ENCODE assay signal across 29 cellular contexts in genomic region chr4:118797558-118798142, GRCh38. TPM values are rescaled to one million over a fixed set of nuclear protein-coding genes. Genes with fewer than 3 reads are reported as not detected.
DNase-seq lines count a peak whose midpoint lies in the region; ATAC-seq and TF ChIP-seq lines count a peak whose summit lies in the region.
"Had no signal": no experiment of that assay in that cellular context is flagged by ENCODE, and none has a peak within 500 bp of the region (broad histone marks: within the 10 kb centered on the region; RNA-seq: fewer than 3 reads in every experiment).

No MANE protein-coding gene starts in this region.

- no peak overlapping the region for H2BK20ac ChIP-seq in IMR-90 (ENCODE audit: low read depth, low read length)

- no peak overlapping the region for H3K4me3 ChIP-seq in IMR-90 (ENCODE audit: insufficient read depth, low read depth, low read length)
- no peak overlapping the region for H3K4me3 ChIP-seq in mesenchymal stem cell (ENCODE audit: insufficient read depth in 1 of 2, low read depth in 1 of 2, low read length in 2 of 2)
- H3K4me3 ChIP-seq in Peyer's patch, result no peak overlapping the region
- H3K4me3 ChIP-seq: BLaER1 treated with 17β-estradiol and CSF1 and Interleukin-3, amounts not matched to agents 10 nM and 100 nM; gastroesophageal sphincter; smooth muscle cell; testis had no signal

- no peak overlapping the region for H3K14ac ChIP-seq in IMR-90 (replicated peaks; ENCODE audit: low read depth, low read length)
- H3K14ac ChIP-seq in mesenchymal stem cell (ENCODE audit: low read length in 2 of 2), result no peak overlapping the region

- peaks cover 53% of the 10 kb centered on the region for H3K36me3 ChIP-seq in IMR-90 (ENCODE audit: control insufficient read depth, insufficient read depth, low read length)
- H3K36me3 ChIP-seq in mesenchymal stem cell (ENCODE audit: control insufficient read depth in 1 of 2, insufficient read depth in 2 of 2, low read depth in 1 of 2, low read length in 2 of 2), result peaks cover 30 to 94% of the 10 kb centered on the region in 2 experiments
- H3K36me3 ChIP-seq in Peyer's patch, result peaks cover 0 to 83% (median 0%) of the 10 kb centered on the region in 3 donors

- in situ Hi-C loops in IMR-90 (cut with MboI; ENCODE audit: low sequenced_read_pairs), result no loop called here

- BruUV-seq in IMR-90 (replicated peaks; lab: Mats Ljungman, UMichigan), result no TSS peak

- H3K27ac ChIP-seq in IMR-90 (ENCODE audit: insufficient read depth, low read length), result no peak overlapping the region
- no peak overlapping the region for H3K27ac ChIP-seq in mesenchymal stem cell (ENCODE audit: low read length, poor library complexity, severe bottlenecking)
- H3K27ac ChIP-seq in Peyer's patch, result no peak overlapping the region
- H3K27ac ChIP-seq: BLaER1 treated with 17β-estradiol and CSF1 and Interleukin-3, amounts not matched to agents 10 nM and 100 nM; gastroesophageal sphincter; testis had no signal

- no peak overlapping the region for H2AK5ac ChIP-seq in IMR-90 (ENCODE audit: low read depth, low read length)
- H2AK5ac ChIP-seq in mesenchymal stem cell (ENCODE audit: low read length, severe bottlenecking), result no peak overlapping the region

- intact Hi-C loops in IMR-90 (cut with micrococcal nuclease), result no loop called here

- H3K79me1 ChIP-seq in IMR-90 (ENCODE audit: low read depth in 1 of 2, low read length in 2 of 2) (peaks cover 26 to 55% of the 10 kb centered on the region in 2 experiments), mesenchymal stem cell (replicated peaks; ENCODE audit: low read length, poor library complexity, severe bottlenecking) (peaks cover 24% of the 10 kb centered on the region)

- H4K20me1 ChIP-seq in IMR-90 (ENCODE audit: insufficient read depth, low read length), result peaks cover 49% of the 10 kb centered on the region; the same call in 1 of the 2 replicates

- no peak overlapping the region for H3K4me3 Mint-ChIP-seq in activated T-cell treated with anti-CD3 and anti-CD28 coated beads, Interleukin-2, amount 50 U/mL, for 72 hours
- H3K4me3 Mint-ChIP-seq: activated CD8-positive, alpha-beta T cell treated with anti-CD3 and anti-CD28 coated beads for 36 hours; activated T-helper 17 cell treated with anti-CD3 and anti-CD28 coated beads, Interleukin-2, amount 50 U/mL, for 72 hours; nephron progenitor cell; T-helper 2 cell treated with Interferon-gamma antibody and Interleukin-4, amounts not matched to agents 5 μg/mL and 100 μg/mL, for 36 hours had no signal

- dilution Hi-C loops in IMR-90 (cut with HindIII; ENCODE audit: low sequenced_read_pairs, unreplicated experiment), result no loop called here

- no peak for TF ChIP-seq POLR2A in IMR-90 (IDR thresholded peaks at IDR 0.05; ENCODE audit: low read depth, low read length)
- no peak for TF ChIP-seq POLR2A in Peyer's patch (IDR thresholded peaks at IDR 0.05)

- no peak overlapping the region for H2BK15ac ChIP-seq in IMR-90 (ENCODE audit: low read depth, low read length)
- no peak overlapping the region for H2BK15ac ChIP-seq in mesenchymal stem cell (ENCODE audit: low read depth, poor library complexity, severe bottlenecking)

- no peak overlapping the region for H3K4me2 ChIP-seq in IMR-90 (ENCODE audit: low read depth, low read length)
- no peak overlapping the region for H3K4me2 ChIP-seq in mesenchymal stem cell (ENCODE audit: low read length, poor library complexity, severe bottlenecking)
- H3K4me2 ChIP-seq: BLaER1 treated with 17β-estradiol and CSF1 and Interleukin-3, amounts not matched to agents 10 nM and 100 nM; smooth muscle cell had no signal

- H2BK120ac ChIP-seq in IMR-90 (ENCODE audit: low read depth, low read length) (no peak overlapping the region), mesenchymal stem cell (ENCODE audit: low read depth, low read length) (no peak overlapping the region)

- peaks cover 11% of the 10 kb centered on the region for H3K9me1 ChIP-seq in IMR-90 (ENCODE audit: insufficient read depth, low read length)

- no peak overlapping the region for H3K9ac ChIP-seq in IMR-90 (ENCODE audit: low read depth, low read length)
- H3K9ac ChIP-seq in mesenchymal stem cell (ENCODE audit: low read length), result peak overlapping the region; percentile 14
- H3K9ac ChIP-seq: BLaER1 treated with 17β-estradiol and CSF1 and Interleukin-3, amounts not matched to agents 10 nM and 100 nM had no signal

- POLR2A ChIA-PET in IMR-90 (lab: Charles Lee; ENCODE audit: unreplicated experiment), result no interaction called here

- no peak overlapping the region for H3K18ac ChIP-seq in IMR-90 (ENCODE audit: low read depth, low read length)
- H3K18ac ChIP-seq in mesenchymal stem cell (ENCODE audit: low read depth in 1 of 2, low read length in 2 of 2), result no peak overlapping the region

- H3K23ac ChIP-seq in IMR-90 (ENCODE audit: low read depth, low read length) (no peak overlapping the region), mesenchymal stem cell (ENCODE audit: low read length in 2 of 2) (no peak overlapping the region)

- no CpG with 5 or more reads among the region's 3 CpGs for WGBS in IMR-90 (ENCODE audit: extremely low coverage in 2 of 2, insufficient read length in 1 of 2), 2 experiments
- 71% methylated on average over 1 of the region's 3 CpGs for WGBS in mesenchymal stem cell

- peaks cover 7 to 18% of the 10 kb centered on the region in 2 donors for H3K36me3 Mint-ChIP-seq in activated T-cell treated with anti-CD3 and anti-CD28 coated beads, Interleukin-2, amount 50 U/mL, for 72 hours (ENCODE audit: insufficient read depth in 2 of 2)

- DNase-seq in AG08396 (ENCODE audit: low spot score) (peak; percentile 25), IMR-90 (peak; percentile 86), dermis microvascular lymphatic vessel endothelial cell (ENCODE audit: low read depth in 2 of 2) (peak; percentile 59 to 65), mesenchymal stem cell (peak; percentile 52), NCI-H524 treated with DMSO at 0.1 percent for 48 hours (lab: John Stamatoyannopoulos, UW) (no peak), Peyer's patch (no peak)
- no peak for DNase-seq in activated T-cell treated with anti-CD3 and anti-CD28 coated beads, Interleukin-2, amount 50 U/mL, for 72 hours
- DNase-seq: ACHN; activated CD4-positive, CD25-positive, alpha-beta regulatory T cell treated with anti-CD3 and anti-CD28 coated beads, Interleukin-2, amount 50 U/mL, for 72 hours; activated CD8-positive, alpha-beta T cell treated with anti-CD3 and anti-CD28 coated beads for 36 hours; activated naive CD4-positive, alpha-beta T cell treated with anti-CD3 and anti-CD28 coated beads, Interleukin-2, amount 50 U/mL, for 16 hours; amygdala; caudate nucleus; cortex of kidney; hypothalamus; left colon; NCI-H1417 treated with DMSO at 0.1 percent for 48 hours; NCI-H2081; NCI-H345; NCI-H748 treated with DMSO at 0.1 percent for 48 hours; nephron progenitor cell; retina; stimulated activated naive CD4-positive, alpha-beta T cell treated with Interleukin-2 at 50 U/mL for 16 hours; testis had no signal

- H3K4me1 ChIP-seq in IMR-90 (ENCODE audit: control insufficient read depth, insufficient read depth, low read length) (peaks cover 12% of the 10 kb centered on the region), mesenchymal stem cell (ENCODE audit: control insufficient read depth, insufficient read depth, low read depth, low read length) (no peaks in the 10 kb centered on the region), Peyer's patch (no peaks in the 10 kb centered on the region)
- H3K4me1 ChIP-seq: BLaER1 treated with 17β-estradiol and CSF1 and Interleukin-3, amounts not matched to agents 10 nM and 100 nM had no signal

- TF ChIP-seq RAD21 in IMR-90 (IDR thresholded peaks at IDR 0.05; ENCODE audit: low read length), result no peak

- H2AK9ac ChIP-seq in IMR-90 (replicated peaks; ENCODE audit: low read depth, low read length, poor library complexity), result no peak overlapping the region

- H2BK5ac ChIP-seq in IMR-90 (ENCODE audit: low read depth, low read length, poor library complexity, severe bottlenecking), result peak overlapping the region; percentile 69
- no peak overlapping the region for H2BK5ac ChIP-seq in mesenchymal stem cell (ENCODE audit: low read depth, low read length, poor library complexity, severe bottlenecking)

- H3K9me3 ChIP-seq in IMR-90 (ENCODE audit: control insufficient read depth, insufficient read depth, low read length) (no peaks in the 10 kb centered on the region), mesenchymal stem cell (ENCODE audit: control insufficient read depth, low read length) (no peaks in the 10 kb centered on the region), Peyer's patch (no peaks in the 10 kb centered on the region)
- H3K9me3 ChIP-seq: gastroesophageal sphincter, testis had no signal

- H3K9me3 Mint-ChIP-seq in activated T-cell treated with anti-CD3 and anti-CD28 coated beads, Interleukin-2, amount 50 U/mL, for 72 hours, result no peaks in the 10 kb centered on the region
- H3K9me3 Mint-ChIP-seq: activated CD8-positive, alpha-beta T cell treated with anti-CD3 and anti-CD28 coated beads for 36 hours; activated T-helper 17 cell treated with anti-CD3 and anti-CD28 coated beads, Interleukin-2, amount 50 U/mL, for 72 hours; T-helper 2 cell treated with Interferon-gamma antibody and Interleukin-4, amounts not matched to agents 5 μg/mL and 100 μg/mL, for 36 hours had no signal

- H4K91ac ChIP-seq in IMR-90 (ENCODE audit: insufficient read depth, low read depth, low read length), result no peak overlapping the region
- H4K91ac ChIP-seq in mesenchymal stem cell (ENCODE audit: low read length), result no peak overlapping the region

- no peak overlapping the region for H2BK12ac ChIP-seq in mesenchymal stem cell (ENCODE audit: low read length in 2 of 2)

- H3K27ac Mint-ChIP-seq in activated T-cell treated with anti-CD3 and anti-CD28 coated beads, Interleukin-2, amount 50 U/mL, for 72 hours, result no peak overlapping the region
- H3K27ac Mint-ChIP-seq: activated CD8-positive, alpha-beta T cell treated with anti-CD3 and anti-CD28 coated beads for 36 hours; activated T-helper 17 cell treated with anti-CD3 and anti-CD28 coated beads, Interleukin-2, amount 50 U/mL, for 72 hours; nephron progenitor cell; T-helper 2 cell treated with Interferon-gamma antibody and Interleukin-4, amounts not matched to agents 5 μg/mL and 100 μg/mL, for 36 hours had no signal

- H4K8ac ChIP-seq in IMR-90 (ENCODE audit: low read depth in 2 of 2, low read length in 2 of 2) (no peak overlapping the region), mesenchymal stem cell (ENCODE audit: low read length) (no peak overlapping the region)

- H3K56ac ChIP-seq in IMR-90 (ENCODE audit: extremely low read depth, insufficient read depth, low read length), result no peak overlapping the region

- TF ChIP-seq CTCF in IMR-90 (conservative IDR thresholded peaks at IDR 0.05; ENCODE audit: low read depth, low read length) (no peak), Peyer's patch (IDR thresholded peaks at IDR 0.05) (no peak)

- H3K4me1 Mint-ChIP-seq in activated T-cell treated with anti-CD3 and anti-CD28 coated beads, Interleukin-2, amount 50 U/mL, for 72 hours (ENCODE audit: low read depth), result no peaks in the 10 kb centered on the region
- H3K4me1 Mint-ChIP-seq: nephron progenitor cell had no signal

- H3K4ac ChIP-seq in IMR-90 (ENCODE audit: low read depth, low read length) (no peak overlapping the region), mesenchymal stem cell (ENCODE audit: low read depth in 1 of 2, low read length in 2 of 2) (no peak overlapping the region)

- H3K27me3 ChIP-seq in IMR-90 (ENCODE audit: control insufficient read depth, insufficient read depth, low read length), result no peaks in the 10 kb centered on the region
- H3K27me3 ChIP-seq in mesenchymal stem cell (ENCODE audit: control insufficient read depth in 1 of 2, insufficient read depth in 1 of 2, low read length in 2 of 2), result no peaks in the 10 kb centered on the region
- H3K27me3 ChIP-seq in Peyer's patch, result no peaks in the 10 kb centered on the region
- H3K27me3 ChIP-seq: BLaER1 treated with 17β-estradiol and CSF1 and Interleukin-3, amounts not matched to agents 10 nM and 100 nM; gastroesophageal sphincter; testis had no signal

- no peak overlapping the region for H4K5ac ChIP-seq in IMR-90 (ENCODE audit: low read depth, low read length)

- H3K27me3 Mint-ChIP-seq in activated T-cell treated with anti-CD3 and anti-CD28 coated beads, Interleukin-2, amount 50 U/mL, for 72 hours (ENCODE audit: low read depth), result no peaks in the 10 kb centered on the region
- H3K27me3 Mint-ChIP-seq: activated CD8-positive, alpha-beta T cell treated with anti-CD3 and anti-CD28 coated beads for 36 hours; activated T-helper 17 cell treated with anti-CD3 and anti-CD28 coated beads, Interleukin-2, amount 50 U/mL, for 72 hours had no signal

- no peak overlapping the region for H2AFZ ChIP-seq in IMR-90 (replicated peaks; ENCODE audit: low read length, poor library complexity)
- no peak overlapping the region for H2AFZ ChIP-seq in mesenchymal stem cell (ENCODE audit: low read depth, low read length)

- peak; percentile 66 for ATAC-seq in IMR-90 (ENCODE audit: low read depth)
- no peak for ATAC-seq in activated T-cell treated with anti-CD3 and anti-CD28 coated beads, Interleukin-2, amount 50 U/mL, for 72 hours (replicated peaks in 1 of 2)
- ATAC-seq: activated CD8-positive, alpha-beta T cell treated with anti-CD3 and anti-CD28 coated beads for 36 hours; activated T-helper 17 cell treated with anti-CD3 and anti-CD28 coated beads, Interleukin-2, amount 50 U/mL, for 72 hours; gastroesophageal sphincter; left colon had no signal

- CTCF ChIA-PET in IMR-90 (lab: Yijun Ruan, JAX), result interaction anchor here (0.6 to 1.3 kb wide), 2 partner anchors 8 to 21 kb away, joined by 4 to 7 read pairs; no protein-coding TSS in a partner anchor

RNA-seq across cellular contexts. Expression of gene SEC24D, which starts 38.3 kb away (rescaled TPM):
- 93.2 and 98.9 TPM in 2 replicates for total RNA-seq in IMR-90 (2012; rRNA removed)
- polyA plus RNA-seq in IMR-90 (2012; rRNA removed), result 86.0 and 111 TPM in 2 replicates
- 45.5 and 78.9 TPM in 2 replicates for polyA plus RNA-seq in IMR-90 (2012; cell fraction: cytosol; rRNA removed)
- 130 and 134 TPM in 2 replicates for polyA plus RNA-seq in IMR-90 (2012; cell fraction: nucleus; rRNA removed; ENCODE audit: low replicate concordance)
- 27.3 and 39.3 TPM in 2 replicates for total RNA-seq in dermis microvascular lymphatic vessel endothelial cell
- polyA plus RNA-seq in mesenchymal stem cell (2013, experiment 1 of 2), result 106 TPM
- 98.8 TPM for polyA plus RNA-seq in mesenchymal stem cell (2013, experiment 2 of 2)
- 10 to 100 TPM; 41.5 to 60.4 TPM for total RNA-seq in activated T-cell treated with anti-CD3 and anti-CD28 coated beads, Interleukin-2, amount 50 U/mL, for 72 hours
- 100 to 1,000 TPM in 1 of 4 donors, 10 to 100 TPM in 3; 52.8 to 117 (median 76.0) TPM for total RNA-seq in Peyer's patch

Comparison
In these comparisons a context has a peak if more than half of its experiments do, and no peak if none do; other contexts are left out.
1. DNase-seq: peak in AG08396 (single experiment), IMR-90 (single experiment), dermis microvascular lymphatic vessel endothelial cell (2 of 2) and mesenchymal stem cell (single experiment); none in NCI-H524 treated with DMSO at 0.1 percent for 48 hours (single experiment), activated T-cell treated with anti-CD3 and anti-CD28 coated beads, Interleukin-2, amount 50 U/mL, for 72 hours (0 of 2) and Peyer's patch (0 of 3).